18 cellular contexts compared by ENCODE assay signal in the genomic region with DNA sequence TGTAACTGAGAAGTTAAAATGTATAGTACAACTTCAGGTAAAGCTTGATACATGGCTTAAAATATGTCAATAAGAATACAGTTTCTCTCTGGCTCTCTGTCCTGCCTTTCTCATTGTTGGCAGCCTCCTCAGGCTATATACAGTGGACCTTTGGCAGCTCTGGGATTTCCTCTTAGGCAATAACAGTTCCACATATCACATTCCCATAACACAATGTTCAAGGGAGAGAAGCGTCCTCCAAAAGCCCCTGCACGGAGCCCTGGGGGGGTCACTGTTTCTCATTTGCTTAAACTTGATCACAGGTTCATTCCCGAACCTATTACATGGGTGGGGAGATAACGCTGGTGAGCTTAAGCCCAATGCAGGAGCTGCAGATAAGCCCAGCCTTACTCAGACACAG. TPM values are rescaled to one million over a fixed set of nuclear protein-coding genes. Genes with fewer than 3 reads are reported as not detected.
DNase-seq lines count a peak whose midpoint lies in the region; ATAC-seq and TF ChIP-seq lines count a peak whose summit lies in the region.
"Had no signal": no experiment of that assay in that cellular context is flagged by ENCODE, and none has a peak within 500 bp of the region (broad histone marks: within the 10 kb centered on the region; RNA-seq: fewer than 3 reads in every experiment).

No MANE protein-coding gene starts in this region.

- DNase-seq in MG63 = peak; percentile 5
- peak; percentile 73 for DNase-seq in choroid plexus epithelial cell (ENCODE audit: low read depth)
- DNase-seq in left colon = no peak
- no peak for DNase-seq in iPS-NIHi7 (ENCODE audit: extremely low spot score)
- DNase-seq in posterior cingulate gyrus = no peak
- DNase-seq in HK-2 (ENCODE audit: unreplicated experiment) = no peak
- DNase-seq: CD8-positive, alpha-beta T cell; GF-D8; HFFc6; MM.1S; NCI-H1105 treated with DMSO at 0.1 percent for 48 hours; NCI-H187 treated with DMSO at 0.1 percent for 48 hours; NCI-H446 treated with DMSO at 0.1 percent for 48 hours; NCI-H748 treated with DMSO at 0.1 percent for 48 hours; PC-9 had no signal

- peak; percentile 19 for ATAC-seq in left colon
- ATAC-seq: CD8-positive, alpha-beta T cell; GM23338 had no signal

- intact Hi-C loops in left colon (cut with DNase I, micrococcal nuclease) = no loop called here
- intact Hi-C loops in posterior cingulate gyrus (cut with DNase I) = no loop called here

- H3K27me3 ChIP-seq in MG63 (no peaks in the 10 kb centered on the region), skeletal muscle tissue (ENCODE audit: control insufficient read depth in 3 of 3, insufficient read depth in 3 of 3, low read length in 3 of 3) (no peaks in the 10 kb centered on the region)

- TF ChIP-seq CTCF in choroid plexus epithelial cell (conservative IDR thresholded peaks at IDR 0.05; ENCODE audit: low read depth, low read length) = no peak

- H3K36me3 ChIP-seq in MG63 = no peaks in the 10 kb centered on the region
- no peaks in the 10 kb centered on the region for H3K36me3 ChIP-seq in skeletal muscle tissue (ENCODE audit: control insufficient read depth in 3 of 3, insufficient read depth in 3 of 3, low read length in 3 of 3)

- H3K27ac ChIP-seq in skeletal muscle tissue (ENCODE audit: low read depth, low read length) = no peak overlapping the region
- H3K27ac ChIP-seq: KMS-11, PC-9 had no signal

- H3K4me3 ChIP-seq in MG63 (no peak overlapping the region), choroid plexus epithelial cell (ENCODE audit: low read depth, low read length) (no peak overlapping the region), skeletal muscle tissue (ENCODE audit: low read length in 3 of 3) (peak overlapping the region in 2 of 3 donors; percentile 4 to 32)
- H3K4me3 ChIP-seq: GM23338, PC-9 had no signal

- no peak overlapping the region for H3K9ac ChIP-seq in skeletal muscle tissue (ENCODE audit: low read depth in 1 of 3, low read length in 3 of 3)
- H3K9ac ChIP-seq: KMS-11 had no signal

- H3K9me3 ChIP-seq in MG63 (no peaks in the 10 kb centered on the region), skeletal muscle tissue (ENCODE audit: control insufficient read depth in 3 of 3, low read length in 3 of 3) (no peaks in the 10 kb centered on the region)

- H3K4me1 ChIP-seq in skeletal muscle tissue (ENCODE audit: control insufficient read depth in 3 of 3, insufficient read depth in 3 of 3, low read length in 3 of 3) = peaks cover 2 to 6% (median 4%) of the 10 kb centered on the region in 3 donors

RNA-seq across cellular contexts. Expression of a gene that starts 4.4 kb away (rescaled TPM):
- 32.3 and 51.6 TPM in 2 replicates for total RNA-seq in MG63 (2014; rRNA removed; shearing (Covaris generic); ENCODE audit: low replicate concordance)
- total RNA-seq in left colon (1 to 10 TPM; 1.3 to 4.2 TPM), skeletal muscle tissue (9.4 TPM)
- total RNA-seq: CD8-positive, alpha-beta T cell; HFFc6 had no signal

Comparison
In these comparisons a context has a peak if more than half of its experiments do, and no peak if none do; other contexts are left out.
1. DNase-seq: peak in MG63 (single experiment) and choroid plexus epithelial cell (single experiment); none in left colon (0 of 2), iPS-NIHi7 (single experiment), posterior cingulate gyrus (0 of 10) and HK-2 (single experiment).
2. H3K4me3 ChIP-seq: peak in skeletal muscle tissue (2 of 3); none in MG63 (single experiment) and choroid plexus epithelial cell (single experiment).